Comparison of ENCODE assay signal across 8 cellular contexts in the genomic region with DNA sequence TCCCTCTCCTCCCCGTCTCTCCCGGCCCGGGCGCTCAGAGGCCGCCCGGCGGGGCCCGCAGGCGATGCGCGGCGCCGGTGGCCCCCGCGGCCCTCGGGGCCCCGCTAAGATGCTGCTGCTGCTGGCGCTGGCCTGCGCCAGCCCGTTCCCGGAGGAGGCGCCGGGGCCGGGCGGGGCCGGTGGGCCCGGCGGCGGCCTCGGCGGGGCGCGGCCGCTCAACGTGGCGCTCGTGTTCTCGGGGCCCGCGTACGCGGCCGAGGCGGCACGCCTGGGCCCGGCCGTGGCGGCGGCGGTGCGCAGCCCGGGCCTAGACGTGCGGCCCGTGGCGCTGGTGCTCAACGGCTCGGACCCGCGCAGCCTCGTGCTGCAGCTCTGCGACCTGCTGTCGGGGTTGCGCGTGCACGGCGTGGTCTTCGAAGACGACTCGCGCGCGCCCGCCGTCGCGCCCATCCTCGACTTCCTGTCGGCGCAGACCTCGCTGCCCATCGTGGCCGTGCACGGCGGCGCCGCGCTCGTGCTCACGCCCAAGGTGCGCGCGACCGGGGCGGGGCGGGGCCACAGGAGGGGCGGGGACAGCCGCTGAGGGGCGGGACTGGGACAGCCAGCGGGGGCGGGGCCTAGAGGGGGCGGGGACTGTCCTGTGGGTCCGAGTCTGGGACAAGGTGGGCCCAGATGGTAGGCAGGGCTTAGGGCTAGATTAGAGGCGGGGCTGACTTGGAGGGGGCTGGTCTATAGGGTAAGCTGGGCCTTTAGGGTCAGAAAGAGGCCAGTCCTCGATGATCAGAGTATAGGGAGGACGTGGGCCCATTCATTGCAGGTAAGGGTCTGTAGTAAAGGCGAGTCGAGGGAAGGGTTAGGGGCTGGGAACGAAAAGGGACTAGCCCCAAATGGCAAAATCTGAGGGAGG. TPM values are rescaled to one million over a fixed set of nuclear protein-coding genes. Genes with fewer than 3 reads are reported as not detected.
A peak's percentile ranks its signal among the peaks of the same experiment; 100 is the strongest.
DNase-seq lines count a peak whose midpoint lies in the region; ATAC-seq and TF ChIP-seq lines count a peak whose summit lies in the region.

No MANE protein-coding gene starts in this region.

- H2AFZ ChIP-seq in mesenchymal stem cell (ENCODE audit: low read depth, low read length), result peak overlapping the region; percentile 58

- peak overlapping the region; percentile 97 for H4K8ac ChIP-seq in mesenchymal stem cell (ENCODE audit: low read length)

- ATAC-seq in HG03378 (IDR thresholded peaks at IDR 0.05; ENCODE audit: unreplicated experiment), result no peak

- peak overlapping the region; percentile 42 for H3K4me2 ChIP-seq in mesenchymal stem cell (ENCODE audit: low read length, poor library complexity, severe bottlenecking)

- H3K9ac ChIP-seq in mesenchymal stem cell (ENCODE audit: low read length), result peak overlapping the region; percentile 92

- H3K23ac ChIP-seq in mesenchymal stem cell (ENCODE audit: low read length in 2 of 2), result no peak overlapping the region

- peak overlapping the region; percentile 88 to 95 for H3K18ac ChIP-seq in mesenchymal stem cell (ENCODE audit: low read depth in 1 of 2, low read length in 2 of 2)

- peak overlapping the region; percentile 2 for H4K91ac ChIP-seq in mesenchymal stem cell (ENCODE audit: low read length)

- H2BK15ac ChIP-seq in mesenchymal stem cell (ENCODE audit: low read depth, poor library complexity, severe bottlenecking), result peak overlapping the region; percentile 57

- H3K4me1 ChIP-seq in ectodermal cell (ENCODE audit: control insufficient read depth, insufficient read depth, low read length) (peaks cover 39% of the 10 kb centered on the region), mesenchymal stem cell (ENCODE audit: control insufficient read depth, insufficient read depth, low read depth, low read length) (peaks cover 32% of the 10 kb centered on the region)

- peak overlapping the region; percentile 37 for H2BK120ac ChIP-seq in mesenchymal stem cell (ENCODE audit: low read depth, low read length)

- peaks cover 51% of the 10 kb centered on the region for H3K27me3 ChIP-seq in ectodermal cell (ENCODE audit: control insufficient read depth, insufficient read depth, low read length, poor library complexity, severe bottlenecking)
- H3K27me3 ChIP-seq in mesenchymal stem cell (ENCODE audit: control insufficient read depth in 1 of 2, insufficient read depth in 1 of 2, low read length in 2 of 2), result peaks cover 22 to 30% of the 10 kb centered on the region in 2 experiments

- peak overlapping the region in 1 of 2 experiments; percentile 79 for H3K14ac ChIP-seq in mesenchymal stem cell (ENCODE audit: low read length in 2 of 2)

- no peak overlapping the region for H3K27ac ChIP-seq in ectodermal cell (ENCODE audit: insufficient read depth, low read depth, low read length, poor library complexity, severe bottlenecking)
- H3K27ac ChIP-seq in mesenchymal stem cell (ENCODE audit: low read length, poor library complexity, severe bottlenecking), result peak overlapping the region; percentile 8

- H2AK5ac ChIP-seq in mesenchymal stem cell (ENCODE audit: low read length, severe bottlenecking), result peak overlapping the region; percentile 68

- no peak for TF ChIP-seq CTCF in HFF-Myc (IDR thresholded peaks at IDR 0.05; ENCODE audit: low read depth, low read length, missing control alignments)

- H2BK5ac ChIP-seq in mesenchymal stem cell (ENCODE audit: low read depth, low read length, poor library complexity, severe bottlenecking), result no peak overlapping the region

- H3K9me3 ChIP-seq in ectodermal cell (ENCODE audit: control insufficient read depth, low read length) (no peaks in the 10 kb centered on the region), mesenchymal stem cell (ENCODE audit: control insufficient read depth, low read length) (no peaks in the 10 kb centered on the region)

- H3K4me3 ChIP-seq in HFF-Myc (replicated peaks; ENCODE audit: low read depth, low read length) (peak overlapping the region; percentile 50), ectodermal cell (ENCODE audit: insufficient read depth, low read depth, low read length) (peak overlapping the region; percentile 37), mesenchymal stem cell (ENCODE audit: insufficient read depth in 1 of 2, low read depth in 1 of 2, low read length in 2 of 2) (peak overlapping the region; percentile 48 to 88)

- H3K36me3 ChIP-seq in ectodermal cell (ENCODE audit: control insufficient read depth, insufficient read depth, low read length) (no peaks in the 10 kb centered on the region), mesenchymal stem cell (ENCODE audit: control insufficient read depth in 1 of 2, insufficient read depth in 2 of 2, low read depth in 1 of 2, low read length in 2 of 2) (no peaks in the 10 kb centered on the region)

- H3K79me1 ChIP-seq in mesenchymal stem cell (replicated peaks; ENCODE audit: low read length, poor library complexity, severe bottlenecking), result peaks cover 3% of the 10 kb centered on the region

- peak; percentile 62 for DNase-seq in DMS79 treated with DMSO at 0.1 percent for 48 hours (lab: John Stamatoyannopoulos, UW)
- DNase-seq in HFF-Myc (ENCODE audit: extremely low read depth, low read depth), result no peak
- DNase-seq in NCI-H460 (ENCODE audit: extremely low read depth, low read depth), result peak; percentile 78
- DNase-seq in activated CD4-positive, alpha-beta T cell treated with anti-CD3 and anti-CD28 coated beads, Interleukin-2, amount 50 U/mL, for 24 hours (ENCODE audit: low read depth in 1 of 2, low spot score in 1 of 2), result peak; percentile 71 to 79
- DNase-seq in mesenchymal stem cell, result peak; percentile 78
- DNase-seq in stimulated activated CD8-positive, alpha-beta memory T cell treated with anti-CD3 and anti-CD28 coated beads, Interleukin-2, amount 100 ng/mL, for 1 hour (ENCODE audit: low read depth in 2 of 2), result peak; percentile 62 to 75

- peak overlapping the region; percentile 84 to 86 for H3K4ac ChIP-seq in mesenchymal stem cell (ENCODE audit: low read depth in 1 of 2, low read length in 2 of 2)

- 5% methylated on average over 109 of the region's 109 CpGs for WGBS in ectodermal cell, 2 experiments
- WGBS in mesenchymal stem cell, result 6% methylated on average over 88 of the region's 109 CpGs

- peak overlapping the region; percentile 22 to 83 for H2BK12ac ChIP-seq in mesenchymal stem cell (ENCODE audit: low read length in 2 of 2)

RNA-seq across cellular contexts. Expression of gene GRIN2D, which starts 5.1 kb away (rescaled TPM):
- total RNA-seq in NCI-H460 (2014; rRNA removed; shearing (Covaris generic)), result 0.25 and 0.40 TPM in 2 replicates
- polyA plus RNA-seq in NCI-H460 (2014; cell fraction: nucleus; rRNA removed), result 0.36 and 0.53 TPM in 2 replicates
- 0.39 TPM for polyA plus RNA-seq in ectodermal cell (2013, experiment 1 of 4)
- polyA plus RNA-seq in ectodermal cell (2013, experiment 2 of 4), result 0.52 TPM
- polyA plus RNA-seq in ectodermal cell (2013, experiment 3 of 4), result 0.96 TPM
- polyA plus RNA-seq in ectodermal cell (2013, experiment 4 of 4), result 0.85 TPM
- 3.2 TPM for polyA plus RNA-seq in mesenchymal stem cell (2013, experiment 1 of 2)
- 2.7 TPM for polyA plus RNA-seq in mesenchymal stem cell (2013, experiment 2 of 2)

RNA-seq across cellular contexts. Expression of gene KDELR1, which starts 7.2 kb away (rescaled TPM):
- 78.2 and 78.7 TPM in 2 replicates for total RNA-seq in NCI-H460 (2014; rRNA removed; shearing (Covaris generic))
- 57.1 and 61.6 TPM in 2 replicates for polyA plus RNA-seq in NCI-H460 (2014; cell fraction: nucleus; rRNA removed)
- 298 TPM for polyA plus RNA-seq in ectodermal cell (2013, experiment 1 of 4)
- polyA plus RNA-seq in ectodermal cell (2013, experiment 2 of 4), result 301 TPM
- polyA plus RNA-seq in ectodermal cell (2013, experiment 3 of 4), result 217 TPM
- 240 TPM for polyA plus RNA-seq in ectodermal cell (2013, experiment 4 of 4)
- polyA plus RNA-seq in mesenchymal stem cell (2013, experiment 1 of 2), result 602 TPM
- 596 TPM for polyA plus RNA-seq in mesenchymal stem cell (2013, experiment 2 of 2)

RNA-seq across cellular contexts. Expression of gene SYNGR4, which starts 34.4 kb away (rescaled TPM):
- 0.17 TPM in 1 of 2 replicates, not detected in the other for total RNA-seq in NCI-H460 (2014; rRNA removed; shearing (Covaris generic))
- polyA plus RNA-seq in NCI-H460 (2014; cell fraction: nucleus; rRNA removed), result 0.42 TPM in 1 of 2 replicates, not detected in the other
- polyA plus RNA-seq in ectodermal cell (2013, experiment 1 of 4), result not detected
- polyA plus RNA-seq in ectodermal cell (2013, experiment 2 of 4), result not detected
- not detected for polyA plus RNA-seq in ectodermal cell (2013, experiment 3 of 4)
- polyA plus RNA-seq in ectodermal cell (2013, experiment 4 of 4), result 0.24 TPM
- not detected for polyA plus RNA-seq in mesenchymal stem cell (2013, experiment 1 of 2)
- not detected for polyA plus RNA-seq in mesenchymal stem cell (2013, experiment 2 of 2)

RNA-seq across cellular contexts. Expression of gene TMEM143, which starts 34.8 kb away (rescaled TPM):
- total RNA-seq in NCI-H460 (2014; rRNA removed; shearing (Covaris generic)), result 2.4 and 4.0 TPM in 2 replicates
- polyA plus RNA-seq in NCI-H460 (2014; cell fraction: nucleus; rRNA removed), result 7.3 and 8.1 TPM in 2 replicates
- 12.2 TPM for polyA plus RNA-seq in ectodermal cell (2013, experiment 1 of 4)
- polyA plus RNA-seq in ectodermal cell (2013, experiment 2 of 4), result 14.1 TPM
- polyA plus RNA-seq in ectodermal cell (2013, experiment 3 of 4), result 9.8 TPM
- polyA plus RNA-seq in ectodermal cell (2013, experiment 4 of 4), result 12.1 TPM
- 3.7 TPM for polyA plus RNA-seq in mesenchymal stem cell (2013, experiment 1 of 2)
- 3.8 TPM for polyA plus RNA-seq in mesenchymal stem cell (2013, experiment 2 of 2)

RNA-seq across cellular contexts. Expression of gene GRWD1, which starts 47.2 kb away (rescaled TPM):
- 19.3 and 26.3 TPM in 2 replicates for total RNA-seq in NCI-H460 (2014; rRNA removed; shearing (Covaris generic))
- polyA plus RNA-seq in NCI-H460 (2014; cell fraction: nucleus; rRNA removed), result 31.3 and 45.0 TPM in 2 replicates
- polyA plus RNA-seq in ectodermal cell (2013, experiment 1 of 4), result 36.5 TPM
- 38.5 TPM for polyA plus RNA-seq in ectodermal cell (2013, experiment 2 of 4)
- 17.1 TPM for polyA plus RNA-seq in ectodermal cell (2013, experiment 3 of 4)
- polyA plus RNA-seq in ectodermal cell (2013, experiment 4 of 4), result 20.9 TPM
- polyA plus RNA-seq in mesenchymal stem cell (2013, experiment 1 of 2), result 10.0 TPM
- 9.0 TPM for polyA plus RNA-seq in mesenchymal stem cell (2013, experiment 2 of 2)
